9 cellular contexts compared by ENCODE assay signal in genomic region chr15:77497108-77497737, GRCh38.
DNase-seq lines count a peak whose midpoint lies in the region; ATAC-seq and TF ChIP-seq lines count a peak whose summit lies in the region.
"Had no signal": no experiment of that assay in that cellular context is flagged by ENCODE, and none has a peak within 500 bp of the region (broad histone marks: within the 10 kb centered on the region; RNA-seq: fewer than 3 reads in every experiment).

No MANE protein-coding gene starts in this region.

- no peaks in the 10 kb centered on the region for H3K27me3 ChIP-seq in adrenal gland
- H3K27me3 ChIP-seq in spleen (replicated peaks in 1 of 7): no peaks in the 10 kb centered on the region

- TF ChIP-seq POLR2A in adrenal gland (IDR thresholded peaks at IDR 0.05) (no peak), spleen (IDR thresholded peaks at IDR 0.05) (no peak)

- DNase-seq in adrenal gland (peak; percentile 47 to 74 (median 69)), hippocampal formation (lab: John Stamatoyannopoulos, UW) (peak; percentile 87 to 88), spleen (peak; percentile 75)
- no peak for DNase-seq in stimulated activated naive CD8-positive, alpha-beta T cell treated with anti-CD3 and anti-CD28 coated beads, Interleukin-15, Interleukin-2, amounts not matched to agents 100 U/mL and 50 U/mL, for 24 hours

- H3K27ac ChIP-seq in adrenal gland (peak overlapping the region in 4 of 5 donors; percentile 9 to 82 (median 47)), spleen (peak overlapping the region in 7 of 8 donors; percentile 67 to 86 (median 80))
- H3K27ac ChIP-seq: neutrophil had no signal

- TF ChIP-seq CTCF in adrenal gland (IDR thresholded peaks at IDR 0.05) (peak in 2 of 6 experiments; percentile 29 to 43), spleen (IDR thresholded peaks at IDR 0.05 in 8 of 11, conservative IDR thresholded peaks at IDR 0.05 in 3 of 11) (peak in 7 of 11 experiments; percentile 3 to 59 (median 29))

- intact Hi-C loops in adrenal gland (cut with DNase I) (loop anchor here (5.0 to 10.0 kb wide), 4 partner anchors 75 to 462 kb away; partner anchors contain the start of genes HMG20A (in 1 of the 2) and PEAK1 (in 1 of the 2)), spleen (cut with DNase I; ENCODE audit: low total_unique reads) (loop anchor here (5.0 to 10.0 kb wide), 3 partner anchors 310 to 472 kb away; no protein-coding TSS in a partner anchor)

- peak; percentile 18 for ATAC-seq in HG03342 (IDR thresholded peaks at IDR 0.05; ENCODE audit: unreplicated experiment)
- no peak for ATAC-seq in HG03095 (IDR thresholded peaks at IDR 0.05; ENCODE audit: unreplicated experiment)
- no peak for ATAC-seq in GM18511 (IDR thresholded peaks at IDR 0.05; ENCODE audit: unreplicated experiment)
- no peak for ATAC-seq in stimulated activated naive CD8-positive, alpha-beta T cell treated with anti-CD3 and anti-CD28 coated beads, Interleukin-15, Interleukin-2, amounts not matched to agents 100 U/mL and 50 U/mL, for 24 hours
- ATAC-seq in GM18868 (IDR thresholded peaks at IDR 0.05; ENCODE audit: unreplicated experiment): no peak

- no peaks in the 10 kb centered on the region for H3K9me3 ChIP-seq in adrenal gland (replicated peaks in 1 of 3)
- no peaks in the 10 kb centered on the region for H3K9me3 ChIP-seq in spleen
- H3K9me3 ChIP-seq: neutrophil had no signal

- 20 to 36% (median 25%) methylated on average over 4 to 7 of the region's 7 CpGs for WGBS in adrenal gland, 4 donors
- 45 to 68% (median 60%) methylated on average over 7 of the region's 7 CpGs for WGBS in spleen, 5 donors

- H3K4me3 ChIP-seq in adrenal gland (peak overlapping the region in 1 of 4 donors; percentile 6), spleen (no peak overlapping the region)

- H3K36me3 ChIP-seq in adrenal gland (replicated peaks in 1 of 2) (no peaks in the 10 kb centered on the region), spleen (peaks cover 0 to 6% (median 0%) of the 10 kb centered on the region in 6 donors)
- H3K36me3 ChIP-seq: neutrophil had no signal

- peaks cover 12 to 51% of the 10 kb centered on the region in 2 donors for H3K4me1 ChIP-seq in adrenal gland (replicated peaks in 1 of 2)
- H3K4me1 ChIP-seq in spleen: peaks cover 24 to 74% (median 54%) of the 10 kb centered on the region in 6 donors
